6 cellular contexts compared by ENCODE assay signal in the genomic region with DNA sequence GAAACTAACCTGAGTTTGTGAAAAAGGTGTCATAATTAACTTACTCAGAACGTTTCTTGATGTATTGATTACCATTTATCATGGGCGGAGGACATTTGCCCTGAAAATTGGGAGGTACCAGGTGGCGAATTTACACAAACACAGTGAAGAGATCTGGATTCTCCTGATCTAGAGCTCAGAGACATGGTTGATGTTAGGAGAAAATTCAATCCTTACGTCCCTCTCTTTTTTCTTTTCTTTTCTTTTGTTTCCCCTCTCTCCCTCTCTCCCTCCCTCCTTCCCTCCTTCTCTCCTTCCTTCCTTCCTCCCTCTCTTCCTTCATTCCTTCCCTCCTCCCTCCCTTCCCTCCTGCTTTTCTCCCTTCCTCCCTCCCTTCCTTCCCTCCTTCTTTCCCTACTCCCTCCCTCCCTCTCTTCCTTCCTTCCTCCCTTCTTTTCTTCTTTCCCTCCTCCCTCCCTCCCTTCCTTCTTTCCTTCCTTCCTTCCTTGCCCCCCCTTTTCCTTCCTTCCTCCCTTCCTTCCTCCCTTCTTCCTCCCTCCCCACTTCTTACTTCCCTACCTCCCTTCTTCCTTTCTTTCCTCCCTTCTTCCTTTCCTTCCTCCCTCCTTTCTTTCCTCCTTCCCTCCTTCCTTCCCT.
"Had no signal": no experiment of that assay in that cellular context is flagged by ENCODE, and none has a peak within 500 bp of the region (broad histone marks: within the 10 kb centered on the region; RNA-seq: fewer than 3 reads in every experiment).

No MANE protein-coding gene starts in this region.

- H3K4me3 ChIP-seq: K562 had no signal

- FAIRE-seq: HTR-8/SVneo, K562 had no signal

- DNase-seq: IMR-90, KBM-7, KG1 had no signal

- H3K27ac ChIP-seq: HL-60 had no signal

- ATAC-seq: K562 had no signal
